Comparison of ENCODE assay signal across 17 cellular contexts in genomic region chr15:78210349-78210717, GRCh38. TPM values are rescaled to one million over a fixed set of nuclear protein-coding genes. Genes with fewer than 3 reads are reported as not detected.
DNase-seq lines count a peak whose midpoint lies in the region; ATAC-seq and TF ChIP-seq lines count a peak whose summit lies in the region.
"Had no signal": no experiment of that assay in that cellular context is flagged by ENCODE, and none has a peak within 500 bp of the region (broad histone marks: within the 10 kb centered on the region; RNA-seq: fewer than 3 reads in every experiment).

No MANE protein-coding gene starts in this region.

- intact Hi-C loops in Calu3 (cut with micrococcal nuclease; ENCODE audit: unreplicated experiment), result no loop called here
- intact Hi-C loops in HCT116 (cut with micrococcal nuclease), result no loop called here
- intact Hi-C loops in sigmoid colon (cut with DNase I), result no loop called here

- no peaks in the 10 kb centered on the region for H3K9me3 Mint-ChIP-seq in Calu3 (ENCODE audit: low read depth, unreplicated experiment)
- H3K9me3 Mint-ChIP-seq: activated naive CD4-positive, alpha-beta T cell treated with anti-CD3 and anti-CD28 coated beads, Interleukin-2, amount 50 U/mL, for 72 hours; CD8-positive, alpha-beta memory T cell; IgD-negative memory B cell had no signal

- H3K36me3 ChIP-seq in HCT116 (ENCODE audit: control insufficient read depth in 1 of 2, insufficient read depth in 2 of 2, low read length in 2 of 2) (no peaks in the 10 kb centered on the region), gastroesophageal sphincter (no peaks in the 10 kb centered on the region), sigmoid colon (no peaks in the 10 kb centered on the region)
- H3K36me3 ChIP-seq: SJSA1, thoracic aorta had no signal

- BruUV-seq in Calu3 (replicated peaks; lab: Mats Ljungman, UMichigan), result no TSS peak
- no TSS peak for BruUV-seq in HCT116 (replicated peaks; lab: Mats Ljungman, UMichigan)

- RAD21 ChIA-PET in HCT116 (lab: Charles Lee; ENCODE audit: low non-redundant PET in 1 of 2, low total read pairs in 2 of 2, uncharacterized antibody in 2 of 2, unreplicated experiment in 2 of 2), result no interaction called here

- H3K4me3 ChIP-seq in HCT116 (replicated peaks in 1 of 2; ENCODE audit: low read depth in 1 of 2, low read length in 2 of 2) (no peak overlapping the region), gastroesophageal sphincter (no peak overlapping the region), sigmoid colon (no peak overlapping the region)
- H3K4me3 ChIP-seq: SJSA1, thoracic aorta had no signal

- H3K9ac ChIP-seq in HCT116 (ENCODE audit: low read length), result no peak overlapping the region

- no peaks in the 10 kb centered on the region for H3K9me2 ChIP-seq in HCT116 (ENCODE audit: insufficient read depth)

- TF ChIP-seq POLR2A in HCT116 (IDR thresholded peaks at IDR 0.05; ENCODE audit: borderline replicate concordance, extremely low read depth, insufficient read depth, insufficient read length) (no peak), gastroesophageal sphincter (IDR thresholded peaks at IDR 0.05) (no peak), sigmoid colon (IDR thresholded peaks at IDR 0.05) (no peak)

- peaks cover 34 to 74% of the 10 kb centered on the region in 2 experiments for H3K4me1 ChIP-seq in HCT116 (ENCODE audit: control insufficient read depth in 1 of 2, insufficient read depth in 2 of 2, low read length in 2 of 2)
- H3K4me1 ChIP-seq in gastroesophageal sphincter, result peaks cover 0 to 70% (median 15%) of the 10 kb centered on the region in 3 donors
- H3K4me1 ChIP-seq in sigmoid colon, result peaks cover 0 to 50% (median 39%) of the 10 kb centered on the region in 4 donors

- no peaks in the 10 kb centered on the region for H3K79me2 ChIP-seq in HCT116 (ENCODE audit: insufficient read depth, low read length)

- no peak for TF ChIP-seq RAD21 in HCT116 (IDR thresholded peaks at IDR 0.05; ENCODE audit: low read depth)

- POLR2A ChIA-PET in HCT116 (lab: Charles Lee), result no interaction called here

- H4K20me1 ChIP-seq in HCT116 (ENCODE audit: insufficient read depth), result no peaks in the 10 kb centered on the region

- no peak for TF ChIP-seq EP300 in gastroesophageal sphincter (IDR thresholded peaks at IDR 0.05)
- TF ChIP-seq EP300 in sigmoid colon (IDR thresholded peaks at IDR 0.05), result no peak

- H3K27ac ChIP-seq in HCT116 (ENCODE audit: low read depth, low read length) (no peak overlapping the region), gastroesophageal sphincter (peak overlapping the region in 3 of 4 donors; percentile 9 to 52 (median 21)), sigmoid colon (peak overlapping the region; percentile 14 to 65 (median 56))
- H3K27ac ChIP-seq: SJSA1, thoracic aorta had no signal

- no peaks in the 10 kb centered on the region for H3K27me3 Mint-ChIP-seq in Calu3 (ENCODE audit: unreplicated experiment)

- CTCF ChIA-PET in Calu3 (lab: Charles Lee), result interaction anchor here (0.6 to 1.4 kb wide), 3 partner anchors 32 to 63 kb away, joined by 3 to 4 read pairs (median 4); partner anchors contain the start of gene IDH3A
- CTCF ChIA-PET in HCT116 (lab: Charles Lee), result interaction anchor here (2.6 kb wide), 1 partner anchor 15 kb away, joined by 12 read pairs; no protein-coding TSS in a partner anchor

- TF ChIP-seq CTCF in Calu3 (IDR thresholded peaks at IDR 0.05; ENCODE audit: unreplicated experiment) (no peak), HCT116 (IDR thresholded peaks at IDR 0.05 in 2 of 3, conservative IDR thresholded peaks at IDR 0.05 in 1 of 3; ENCODE audit: borderline replicate concordance in 1 of 3, insufficient read depth in 1 of 3, low read depth in 2 of 3, low read length in 2 of 3) (no peak), gastroesophageal sphincter (IDR thresholded peaks at IDR 0.05) (no peak), sigmoid colon (IDR thresholded peaks at IDR 0.05) (no peak)

- peak overlapping the region; percentile 66 for H3K27ac Mint-ChIP-seq in Calu3 (ENCODE audit: unreplicated experiment)
- H3K27ac Mint-ChIP-seq: activated CD8-positive, alpha-beta memory T cell treated with anti-CD3 and anti-CD28 coated beads, Interleukin-2, amount 10 ng/mL, durations not matched to agents 7 days and 5 days; activated naive CD4-positive, alpha-beta T cell treated with anti-CD3 and anti-CD28 coated beads, Interleukin-2, amount 50 U/mL, for 72 hours; IgD-negative memory B cell had no signal

- no peak for ATAC-seq in HCT116
- ATAC-seq in gastroesophageal sphincter, result no peak
- ATAC-seq in GM18511 (IDR thresholded peaks at IDR 0.05; ENCODE audit: unreplicated experiment), result no peak
- ATAC-seq: activated CD8-positive, alpha-beta memory T cell treated with anti-CD3 and anti-CD28 coated beads, Interleukin-2, amount 10 ng/mL, durations not matched to agents 7 days and 5 days; activated naive CD4-positive, alpha-beta T cell treated with anti-CD3 and anti-CD28 coated beads, Interleukin-2, amount 50 U/mL, for 72 hours; esophagus mucosa had no signal

- H3K4me1 Mint-ChIP-seq in Calu3 (ENCODE audit: low read depth, unreplicated experiment), result peaks cover 62% of the 10 kb centered on the region
- H3K4me1 Mint-ChIP-seq: CD8-positive, alpha-beta memory T cell; IgD-negative memory B cell had no signal

- 11 to 37% methylated on average over 4 to 5 of the region's 5 CpGs for WGBS in gastroesophageal sphincter (ENCODE audit: low coverage in 1 of 2), 2 donors
- WGBS in sigmoid colon, 2 donors, result 18 to 50% methylated on average over 5 of the region's 5 CpGs

- H3K4me2 ChIP-seq in HCT116 (ENCODE audit: low read length), result peak overlapping the region; percentile 4

- DNase-seq in Calu3, result no peak
- DNase-seq in HCT116 (ENCODE audit: low read depth, low spot score), result no peak
- DNase-seq in sigmoid colon, result no peak
- no peak for DNase-seq in T-helper 9 cell
- no peak for DNase-seq in SIG-M5 treated with dmso at 0.1 percent for 504 hours (lab: John Stamatoyannopoulos, UW; ENCODE audit: unreplicated experiment)
- DNase-seq in activated CD8-positive, alpha-beta memory T cell treated with anti-CD3 and anti-CD28 coated beads for 24 hours, result no peak
- DNase-seq: activated CD8-positive, alpha-beta memory T cell treated with anti-CD3 and anti-CD28 coated beads, Interleukin-2, amount 10 ng/mL, durations not matched to agents 7 days and 5 days; CD8-positive, alpha-beta memory T cell; NCI-H1436 treated with DMSO at 0.1 percent for 48 hours; NCI-H748 treated with DMSO at 0.1 percent for 48 hours had no signal

- H3K9me3 ChIP-seq in HCT116 (ENCODE audit: control insufficient read depth in 1 of 2, insufficient read depth in 1 of 2, low read depth in 1 of 2, low read length in 2 of 2) (no peaks in the 10 kb centered on the region), gastroesophageal sphincter (no peaks in the 10 kb centered on the region), sigmoid colon (no peaks in the 10 kb centered on the region)
- H3K9me3 ChIP-seq: SJSA1, thoracic aorta had no signal

- H3K4me3 Mint-ChIP-seq in Calu3 (ENCODE audit: low read depth, unreplicated experiment), result no peak overlapping the region
- H3K4me3 Mint-ChIP-seq: activated CD8-positive, alpha-beta memory T cell treated with anti-CD3 and anti-CD28 coated beads, Interleukin-2, amount 10 ng/mL, durations not matched to agents 7 days and 5 days; CD8-positive, alpha-beta memory T cell; IgD-negative memory B cell had no signal

- H3K27me3 ChIP-seq in HCT116 (ENCODE audit: insufficient read depth, low read length) (no peaks in the 10 kb centered on the region), gastroesophageal sphincter (no peaks in the 10 kb centered on the region), sigmoid colon (no peaks in the 10 kb centered on the region)
- H3K27me3 ChIP-seq: SJSA1 had no signal

- no peak overlapping the region for H2AFZ ChIP-seq in HCT116 (ENCODE audit: low read depth, low read length, poor library complexity, severe bottlenecking)

- H3K36me3 Mint-ChIP-seq in Calu3 (ENCODE audit: insufficient read depth, unreplicated experiment), result peaks cover 8% of the 10 kb centered on the region
- H3K36me3 Mint-ChIP-seq: activated CD8-positive, alpha-beta memory T cell treated with anti-CD3 and anti-CD28 coated beads, Interleukin-2, amount 10 ng/mL, durations not matched to agents 7 days and 5 days; activated naive CD4-positive, alpha-beta T cell treated with anti-CD3 and anti-CD28 coated beads, Interleukin-2, amount 50 U/mL, for 72 hours; CD8-positive, alpha-beta memory T cell; IgD-negative memory B cell had no signal

TF ChIP-seq in HCT116, 20 proteins besides CTCF, POLR2A, EP300 and RAD21 (continues in another document):
- TF ChIP-seq ZNF274 (IDR thresholded peaks at IDR 0.05; ENCODE audit: low read depth, low read length) (no peak), EGR1 (IDR thresholded peaks at IDR 0.05; ENCODE audit: low read depth) (no peak), ZBTB33 (IDR thresholded peaks at IDR 0.05; ENCODE audit: extremely low read depth, insufficient replicate concordance, low read length) (no peak), POLR2AphosphoS5 (IDR thresholded peaks at IDR 0.05; ENCODE audit: low read depth, low read length) (no peak)

RNA-seq across cellular contexts. Expression of gene ACSBG1, which starts 24.0 kb away (rescaled TPM):
- 0.45 and 0.49 TPM in 2 replicates for total RNA-seq in Calu3 (2022)
- 0.71 TPM for total RNA-seq in HCT116 (2021; ENCODE audit: unreplicated experiment)
- polyA plus RNA-seq in HCT116 (2012), result 0.37 and 0.70 TPM in 2 replicates
- 1 to 10 TPM in 3 of 4 donors, under 1 TPM in 1; 0.67 to 6.4 (median 1.9) TPM for total RNA-seq in gastroesophageal sphincter
- 1 to 10 TPM; 1.3 to 3.9 (median 2.2) TPM for total RNA-seq in sigmoid colon
- polyA plus RNA-seq in sigmoid colon, result under 1 TPM; 0.23 to 0.60 (median 0.51) TPM
- total RNA-seq: activated naive CD4-positive, alpha-beta T cell treated with anti-CD3 and anti-CD28 coated beads, Interleukin-2, amount 50 U/mL, for 72 hours; CD8-positive, alpha-beta memory T cell; esophagus mucosa; SJSA1; thoracic aorta had no signal
- polyA plus RNA-seq: IgD-negative memory B cell had no signal

RNA-seq across cellular contexts. Expression of gene DNAJA4, which starts 54.0 kb away (rescaled TPM):
- total RNA-seq in Calu3 (2022) (52.1 and 53.6 TPM in 2 replicates), HCT116 (2021; ENCODE audit: unreplicated experiment) (66.6 TPM), gastroesophageal sphincter (10 to 100 TPM in 3 of 4 donors, 1 to 10 TPM in 1; 9.9 to 33.9 (median 24.5) TPM), sigmoid colon (10 to 100 TPM in 3 of 4 donors, 1 to 10 TPM in 1; 7.4 to 17.8 (median 11.4) TPM)
- polyA plus RNA-seq in HCT116 (2012), result 34.6 and 39.8 TPM in 2 replicates
- 10 to 100 TPM; 16.8 to 26.1 (median 21.8) TPM for polyA plus RNA-seq in sigmoid colon
